ENCODE assay signal across 19 cellular contexts in genomic region chr10:96971324-96971723, GRCh38.
"Had no signal": no experiment of that assay in that cellular context is flagged by ENCODE, and none has a peak within 500 bp of the region (broad histone marks: within the 10 kb centered on the region; RNA-seq: fewer than 3 reads in every experiment).

No MANE protein-coding gene starts in this region.

- H3K9me3 ChIP-seq: pancreas, testis, transverse colon had no signal

- H3K36me3 Mint-ChIP-seq: natural killer cell had no signal

- DNase-seq: effector CD4-positive, alpha-beta T cell; endodermal cell; erythroblast; foreskin keratinocyte; left colon; mammary epithelial cell; natural killer cell; occipital lobe; pancreas; right cardiac atrium; stimulated activated CD4-positive, alpha-beta T cell treated with anti-CD3 and anti-CD28 coated beads, Interleukin-4, amount 100 ng/mL, for 24 hours; stimulated activated naive CD8-positive, alpha-beta T cell treated with anti-CD3 and anti-CD28 coated beads, Interleukin-15, amount 100 ng/mL, for 72 hours; testis; transverse colon had no signal

- H3K9me3 Mint-ChIP-seq: endodermal cell; natural killer cell; stimulated activated memory B cell treated with anti-CD40 and anti-IgM and Interleukin-4, amounts not matched to agents 10 μg/mL and 1 μg/mL and 100 μg/mL, for 72 hours; stimulated activated naive CD8-positive, alpha-beta T cell treated with anti-CD3 and anti-CD28 coated beads, Interleukin-15, amount 100 ng/mL, for 72 hours had no signal

- H3K27me3 ChIP-seq: foreskin keratinocyte, hepatocyte, pancreas, testis, transverse colon had no signal

- H3K27ac Mint-ChIP-seq: endodermal cell; natural killer cell; stimulated activated memory B cell treated with anti-CD40 and anti-IgM and Interleukin-4, amounts not matched to agents 10 μg/mL and 1 μg/mL and 100 μg/mL, for 72 hours; stimulated activated naive CD8-positive, alpha-beta T cell treated with anti-CD3 and anti-CD28 coated beads, Interleukin-15, amount 100 ng/mL, for 72 hours had no signal

- H3K27me3 Mint-ChIP-seq: progenitor cell of endocrine pancreas; stimulated activated memory B cell treated with anti-CD40 and anti-IgM and Interleukin-4, amounts not matched to agents 10 μg/mL and 1 μg/mL and 100 μg/mL, for 72 hours; stimulated activated naive CD8-positive, alpha-beta T cell treated with anti-CD3 and anti-CD28 coated beads, Interleukin-15, amount 100 ng/mL, for 72 hours had no signal

- H3K27ac ChIP-seq: coronary artery, foreskin keratinocyte, hepatocyte, pancreas, testis, transverse colon had no signal

- H3K4me3 ChIP-seq: coronary artery, hepatocyte, pancreas, testis, transverse colon had no signal

- H3K4me1 Mint-ChIP-seq: natural killer cell; stimulated activated naive CD8-positive, alpha-beta T cell treated with anti-CD3 and anti-CD28 coated beads, Interleukin-15, amount 100 ng/mL, for 72 hours had no signal

- H3K36me3 ChIP-seq: pancreas, transverse colon had no signal

- FAIRE-seq: endothelial cell of umbilical vein, pancreas had no signal

- H3K4me1 ChIP-seq: testis had no signal

- ATAC-seq: foreskin keratinocyte; left colon; natural killer cell; pancreas; right cardiac atrium; stimulated activated memory B cell treated with anti-CD40 and anti-IgM and Interleukin-4, amounts not matched to agents 10 μg/mL and 1 μg/mL and 100 μg/mL, for 72 hours; stimulated activated naive CD8-positive, alpha-beta T cell treated with anti-CD3 and anti-CD28 coated beads, Interleukin-15, amount 100 ng/mL, for 72 hours had no signal

- H3K4me3 Mint-ChIP-seq: endodermal cell; natural killer cell; stimulated activated memory B cell treated with anti-CD40 and anti-IgM and Interleukin-4, amounts not matched to agents 10 μg/mL and 1 μg/mL and 100 μg/mL, for 72 hours; stimulated activated naive CD8-positive, alpha-beta T cell treated with anti-CD3 and anti-CD28 coated beads, Interleukin-15, amount 100 ng/mL, for 72 hours had no signal
